In genomic region chr9:17134843-17135577, GRCh38 we compare ENCODE assay signal across 8 cellular contexts. TPM values are rescaled to one million over a fixed set of nuclear protein-coding genes. Genes with fewer than 3 reads are reported as not detected.
DNase-seq lines count a peak whose midpoint lies in the region; ATAC-seq and TF ChIP-seq lines count a peak whose summit lies in the region.

A gene with protein sequence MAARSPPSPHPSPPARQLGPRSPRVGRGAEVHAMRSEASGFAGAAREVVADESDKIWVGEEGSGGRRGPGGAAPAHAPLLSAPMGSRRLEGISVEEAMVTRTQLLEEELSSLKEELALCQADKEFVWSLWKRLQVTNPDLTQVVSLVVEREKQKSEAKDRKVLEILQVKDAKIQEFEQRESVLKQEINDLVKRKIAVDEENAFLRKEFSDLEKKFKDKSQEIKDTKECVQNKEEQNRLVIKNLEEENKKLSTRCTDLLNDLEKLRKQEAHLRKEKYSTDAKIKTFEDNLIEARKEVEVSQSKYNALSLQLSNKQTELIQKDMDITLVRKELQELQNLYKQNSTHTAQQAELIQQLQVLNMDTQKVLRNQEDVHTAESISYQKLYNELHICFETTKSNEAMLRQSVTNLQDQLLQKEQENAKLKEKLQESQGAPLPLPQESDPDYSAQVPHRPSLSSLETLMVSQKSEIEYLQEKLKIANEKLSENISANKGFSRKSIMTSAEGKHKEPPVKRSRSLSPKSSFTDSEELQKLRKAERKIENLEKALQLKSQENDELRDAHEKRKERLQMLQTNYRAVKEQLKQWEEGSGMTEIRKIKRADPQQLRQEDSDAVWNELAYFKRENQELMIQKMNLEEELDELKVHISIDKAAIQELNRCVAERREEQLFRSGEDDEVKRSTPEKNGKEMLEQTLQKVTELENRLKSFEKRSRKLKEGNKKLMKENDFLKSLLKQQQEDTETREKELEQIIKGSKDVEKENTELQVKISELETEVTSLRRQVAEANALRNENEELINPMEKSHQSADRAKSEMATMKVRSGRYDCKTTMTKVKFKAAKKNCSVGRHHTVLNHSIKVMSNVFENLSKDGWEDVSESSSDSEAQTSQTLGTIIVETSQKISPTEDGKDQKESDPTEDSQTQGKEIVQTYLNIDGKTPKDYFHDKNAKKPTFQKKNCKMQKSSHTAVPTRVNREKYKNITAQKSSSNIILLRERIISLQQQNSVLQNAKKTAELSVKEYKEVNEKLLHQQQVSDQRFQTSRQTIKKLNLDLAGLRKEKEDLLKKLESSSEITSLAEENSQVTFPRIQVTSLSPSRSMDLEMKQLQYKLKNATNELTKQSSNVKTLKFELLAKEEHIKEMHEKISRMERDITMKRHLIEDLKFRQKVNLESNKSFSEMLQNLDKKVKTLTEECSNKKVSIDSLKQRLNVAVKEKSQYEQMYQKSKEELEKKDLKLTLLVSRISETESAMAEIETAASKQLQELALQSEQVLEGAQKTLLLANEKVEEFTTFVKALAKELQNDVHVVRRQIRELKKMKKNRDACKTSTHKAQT (N-terminal part only) (plus strand): TSS chr9:17135040. CDS start chr9:17135066, 26 bp downstream.

- no peak for TF ChIP-seq POLR2A in lower leg skin (IDR thresholded peaks at IDR 0.05)

- intact Hi-C loops in lower leg skin (cut with DNase I; ENCODE audit: low total_unique reads) = loop anchor here (10.0 kb wide), 1 partner anchor 330 kb away; no protein-coding TSS in a partner anchor

- peak; percentile 87 for DNase-seq in activated effector memory CD4-positive, alpha-beta T cell treated with anti-CD3 and anti-CD28 coated beads, Interleukin-2, amount 50 U/mL, for 16 hours
- no peak for DNase-seq in activated effector memory CD4-positive, alpha-beta T cell treated with Interleukin-2 at 50 U/mL for 16 hours
- peak; percentile 65 for DNase-seq in NCI-H2107 treated with DMSO at 0.1 percent for 48 hours (lab: John Stamatoyannopoulos, UW; ENCODE audit: unreplicated experiment)
- DNase-seq in activated CD4-positive, CD25-positive, alpha-beta regulatory T cell treated with anti-CD3 and anti-CD28 coated beads, Interleukin-2, amount 50 U/mL, for 16 hours (ENCODE audit: low read depth, low spot score) = peak; percentile 15
- peak; percentile 96 for DNase-seq in ecto neural progenitor cell (ENCODE audit: low spot score)
- DNase-seq in lower leg skin (ENCODE audit: low spot score in 2 of 2) = peak; percentile 92 to 99
- DNase-seq in stimulated activated CD4-positive, alpha-beta T cell treated with anti-CD3 and anti-CD28 coated beads, Interleukin-4, amount 100 ng/mL, for 24 hours = peak; percentile 34

- peak within 1 kb of the TSS; percentile 79 for H3K4me3 ChIP-seq in lower leg skin (ENCODE audit: low read depth, poor library complexity, severe bottlenecking)

- TF ChIP-seq CTCF in lower leg skin (IDR thresholded peaks at IDR 0.05) = no peak

- peak; percentile 79 for ATAC-seq in HG03066 (IDR thresholded peaks at IDR 0.05; ENCODE audit: low read depth, unreplicated experiment)

- 0% methylated on average over 59 to 63 of the region's 73 CpGs for WGBS in lower leg skin, 2 donors

RNA-seq across cellular contexts. Expression of the gene that starts here (rescaled TPM):
- 1 to 10 TPM; 1.3 to 4.3 (median 3.7) TPM for total RNA-seq in lower leg skin
